In the genomic region with DNA sequence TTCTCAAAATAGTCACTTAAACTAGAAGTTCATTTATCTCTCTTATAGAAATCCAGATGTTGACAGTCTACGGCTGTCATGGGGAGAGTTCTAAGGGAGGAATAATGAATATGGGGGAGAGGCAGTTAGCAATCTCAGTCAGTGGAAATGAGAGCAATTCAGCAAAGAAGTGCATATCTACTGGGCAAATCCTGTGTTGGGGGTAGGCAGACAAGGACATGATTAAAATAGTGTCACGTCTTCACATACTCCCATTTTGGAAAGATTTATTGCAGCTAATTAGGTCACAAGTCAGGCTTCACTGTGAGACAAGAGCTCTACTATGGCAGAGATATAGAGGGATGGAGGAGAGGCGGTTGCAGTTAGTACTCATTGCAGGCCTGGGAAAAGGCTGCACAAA, we compare ENCODE assay signal across 23 cellular contexts. TPM values are rescaled to one million over a fixed set of nuclear protein-coding genes. Genes with fewer than 3 reads are reported as not detected.
"Had no signal": no experiment of that assay in that cellular context is flagged by ENCODE, and none has a peak within 500 bp of the region (broad histone marks: within the 10 kb centered on the region; RNA-seq: fewer than 3 reads in every experiment).

No MANE protein-coding gene starts in this region.

- DNase-seq: activated CD4-positive, alpha-beta T cell treated with anti-CD3 and anti-CD28 coated beads, Interleukin-2, amount 10 ng/mL, durations not matched to agents 24 days and 14 days; activated CD4-positive, alpha-beta T cell treated with anti-CD3 and anti-CD28 coated beads, Interleukin-2, amount 50 U/mL, for 48 hours; activated CD8-positive, alpha-beta memory T cell treated with anti-CD3 and anti-CD28 coated beads, Interleukin-2, amount 10 ng/mL, durations not matched to agents 7 days and 5 days; activated effector memory CD4-positive, alpha-beta T cell treated with Interleukin-2 at 50 U/mL for 16 hours; activated naive CD4-positive, alpha-beta T cell; activated T-cell treated with anti-CD3 and anti-CD28 coated beads, Interleukin-2, amount 50 U/mL, for 24 hours; amygdala; Kasumi-1; NCI-H1105 treated with DMSO at 0.1 percent for 48 hours; NCI-H2081; NCI-H2171; NCI-H345; NCI-H510A; NCI-H526 treated with DMSO at 0.1 percent for 48 hours; PC-9; SHP77 treated with DMSO at 0.1 percent for 48 hours had no signal

- H3K36me3 Mint-ChIP-seq: activated CD8-positive, alpha-beta memory T cell treated with anti-CD3 and anti-CD28 coated beads, Interleukin-2, amount 10 ng/mL, durations not matched to agents 7 days and 5 days; activated naive CD8-positive, alpha-beta T cell; brain had no signal

- H3K27ac Mint-ChIP-seq: activated CD4-positive, alpha-beta T cell treated with anti-CD3 and anti-CD28 coated beads, Interleukin-2, amount 10 ng/mL, durations not matched to agents 24 days and 14 days; activated CD8-positive, alpha-beta memory T cell treated with anti-CD3 and anti-CD28 coated beads, Interleukin-2, amount 10 ng/mL, durations not matched to agents 7 days and 5 days; activated naive CD8-positive, alpha-beta T cell; activated T-cell treated with anti-CD3 and anti-CD28 coated beads, Interleukin-2, amount 50 U/mL, for 24 hours; activated T-helper 1 cell treated with anti-CD3 and anti-CD28 coated beads, Interleukin-12 subunit alpha, Interleukin-12 subunit beta, Interleukin-2, Interleukin-4 antibody, amounts not matched to agents 30 ng/mL and 10 ng/mL and 1 ng/mL, durations not matched to agents 14 hours and 24 hours and 36 hours; brain; T-helper 1 cell treated with Interleukin-12 subunit alpha and Interleukin-12 subunit beta and Interleukin-4 antibody, amounts not matched to agents 30 μg/mL and 1 μg/mL, for 36 hours had no signal

- H3K4me1 Mint-ChIP-seq: brain; central memory CD8-positive, alpha-beta T cell had no signal

- ATAC-seq: activated CD8-positive, alpha-beta memory T cell treated with anti-CD3 and anti-CD28 coated beads, Interleukin-2, amount 10 ng/mL, durations not matched to agents 7 days and 5 days had no signal

- H3K27ac ChIP-seq: PC-9 had no signal

- FAIRE-seq: astrocyte had no signal

- H3K9me3 Mint-ChIP-seq: activated CD4-positive, alpha-beta T cell treated with anti-CD3 and anti-CD28 coated beads, Interleukin-2, amount 10 ng/mL, durations not matched to agents 24 days and 14 days; activated T-cell treated with anti-CD3 and anti-CD28 coated beads, Interleukin-2, amount 50 U/mL, for 24 hours; activated T-helper 1 cell treated with anti-CD3 and anti-CD28 coated beads, Interleukin-12 subunit alpha, Interleukin-12 subunit beta, Interleukin-2, Interleukin-4 antibody, amounts not matched to agents 30 ng/mL and 10 ng/mL and 1 ng/mL, durations not matched to agents 14 hours and 24 hours and 36 hours; central memory CD8-positive, alpha-beta T cell; T-helper 1 cell treated with Interleukin-12 subunit alpha and Interleukin-12 subunit beta and Interleukin-4 antibody, amounts not matched to agents 30 μg/mL and 1 μg/mL, for 36 hours had no signal

- H3K4me3 Mint-ChIP-seq: activated CD4-positive, alpha-beta T cell treated with anti-CD3 and anti-CD28 coated beads, Interleukin-2, amount 10 ng/mL, durations not matched to agents 24 days and 14 days; activated CD8-positive, alpha-beta memory T cell treated with anti-CD3 and anti-CD28 coated beads, Interleukin-2, amount 10 ng/mL, durations not matched to agents 7 days and 5 days; activated naive CD8-positive, alpha-beta T cell; activated T-cell treated with anti-CD3 and anti-CD28 coated beads, Interleukin-2, amount 50 U/mL, for 24 hours; activated T-helper 1 cell treated with anti-CD3 and anti-CD28 coated beads, Interleukin-12 subunit alpha, Interleukin-12 subunit beta, Interleukin-2, Interleukin-4 antibody, amounts not matched to agents 30 ng/mL and 10 ng/mL and 1 ng/mL, durations not matched to agents 14 hours and 24 hours and 36 hours; brain; central memory CD8-positive, alpha-beta T cell; T-helper 1 cell treated with Interleukin-12 subunit alpha and Interleukin-12 subunit beta and Interleukin-4 antibody, amounts not matched to agents 30 μg/mL and 1 μg/mL, for 36 hours had no signal

- H3K27me3 Mint-ChIP-seq: activated naive CD8-positive, alpha-beta T cell had no signal

- H3K4me3 ChIP-seq: PC-9 had no signal

RNA-seq across cellular contexts. Expression of gene LRRC36, which starts 29.8 kb away (rescaled TPM):
- total RNA-seq: astrocyte, PC-9 had no signal

RNA-seq across cellular contexts. Expression of gene KCTD19, which starts 29.8 kb away (rescaled TPM):
- total RNA-seq: astrocyte, PC-9, SK-MEL-5 had no signal

RNA-seq across cellular contexts. Expression of gene TPPP3, which starts 36.9 kb away (rescaled TPM):
- total RNA-seq: activated CD4-positive, alpha-beta T cell treated with anti-CD3 and anti-CD28 coated beads, Interleukin-2, amount 10 ng/mL, durations not matched to agents 24 days and 14 days; activated CD8-positive, alpha-beta memory T cell treated with anti-CD3 and anti-CD28 coated beads, Interleukin-2, amount 10 ng/mL, durations not matched to agents 7 days and 5 days; activated T-helper 1 cell treated with anti-CD3 and anti-CD28 coated beads, Interleukin-12 subunit alpha, Interleukin-12 subunit beta, Interleukin-2, Interleukin-4 antibody, amounts not matched to agents 30 ng/mL and 10 ng/mL and 1 ng/mL, durations not matched to agents 14 hours and 24 hours and 36 hours had no signal
